1 cellular context compared by ENCODE assay signal in the genomic region with DNA sequence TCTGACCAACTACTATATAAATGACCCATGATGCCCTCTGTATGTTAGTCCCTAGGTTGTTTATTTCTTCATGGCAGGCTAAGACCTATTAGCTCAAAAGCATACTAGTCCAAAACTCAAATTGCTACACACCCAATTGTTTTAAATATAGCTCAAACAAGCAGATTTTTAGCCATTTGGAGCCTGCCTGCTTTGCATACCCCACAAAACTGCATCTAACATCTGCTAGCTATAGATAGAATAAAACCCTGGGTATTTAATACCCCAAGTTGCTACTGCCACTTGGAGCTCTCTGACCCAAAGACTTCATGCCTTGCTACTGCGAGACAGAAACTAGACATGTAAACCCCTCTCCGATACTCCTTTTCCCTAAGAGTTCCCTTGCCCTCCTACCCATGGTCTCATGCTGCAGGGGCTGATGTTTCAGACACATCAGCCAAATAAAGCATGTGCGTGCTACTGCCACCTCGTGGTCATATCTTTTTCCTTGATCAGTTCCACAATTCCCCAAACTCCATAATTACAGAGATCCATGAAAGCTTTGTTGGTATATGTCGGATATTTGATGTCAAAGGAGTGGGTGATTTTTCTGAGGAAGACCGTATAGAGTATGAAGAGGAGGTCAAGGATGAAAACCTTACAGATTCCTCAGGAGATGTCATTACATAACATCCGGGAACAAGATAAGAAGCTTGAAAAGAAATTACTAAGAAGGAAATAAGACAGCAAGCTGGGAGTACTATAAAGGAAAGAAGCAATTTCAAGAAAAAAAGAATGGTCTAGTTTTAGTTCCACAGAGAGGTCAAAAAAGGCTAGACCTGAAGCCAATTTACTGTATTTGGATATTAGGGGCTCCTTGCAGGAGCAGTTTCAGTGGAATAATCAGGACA.
TF ChIP-seq lines count a peak whose summit lies in the region.

No MANE protein-coding gene starts in this region.

TF ChIP-seq in K562, 482 proteins besides CTCF, POLR2A, EP300 and RAD21 (continued from another document):
- TF ChIP-seq ZNF512 (tag; IDR thresholded peaks at IDR 0.05): peak; percentile 40; the same call in 1 of the 2 replicates
- TF ChIP-seq, protein P1, sequence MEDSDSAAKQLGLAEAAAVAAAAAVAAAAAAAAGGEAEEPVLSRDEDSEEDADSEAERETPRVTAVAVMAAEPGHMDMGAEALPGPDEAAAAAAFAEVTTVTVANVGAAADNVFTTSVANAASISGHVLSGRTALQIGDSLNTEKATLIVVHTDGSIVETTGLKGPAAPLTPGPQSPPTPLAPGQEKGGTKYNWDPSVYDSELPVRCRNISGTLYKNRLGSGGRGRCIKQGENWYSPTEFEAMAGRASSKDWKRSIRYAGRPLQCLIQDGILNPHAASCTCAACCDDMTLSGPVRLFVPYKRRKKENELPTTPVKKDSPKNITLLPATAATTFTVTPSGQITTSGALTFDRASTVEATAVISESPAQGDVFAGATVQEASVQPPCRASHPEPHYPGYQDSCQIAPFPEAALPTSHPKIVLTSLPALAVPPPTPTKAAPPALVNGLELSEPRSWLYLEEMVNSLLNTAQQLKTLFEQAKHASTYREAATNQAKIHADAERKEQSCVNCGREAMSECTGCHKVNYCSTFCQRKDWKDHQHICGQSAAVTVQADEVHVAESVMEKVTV (CRISPR knock-in tag; IDR thresholded peaks at IDR 0.05): peak; percentile 52; the same call in 1 of the 2 replicates
- TF ChIP-seq, protein P2, sequence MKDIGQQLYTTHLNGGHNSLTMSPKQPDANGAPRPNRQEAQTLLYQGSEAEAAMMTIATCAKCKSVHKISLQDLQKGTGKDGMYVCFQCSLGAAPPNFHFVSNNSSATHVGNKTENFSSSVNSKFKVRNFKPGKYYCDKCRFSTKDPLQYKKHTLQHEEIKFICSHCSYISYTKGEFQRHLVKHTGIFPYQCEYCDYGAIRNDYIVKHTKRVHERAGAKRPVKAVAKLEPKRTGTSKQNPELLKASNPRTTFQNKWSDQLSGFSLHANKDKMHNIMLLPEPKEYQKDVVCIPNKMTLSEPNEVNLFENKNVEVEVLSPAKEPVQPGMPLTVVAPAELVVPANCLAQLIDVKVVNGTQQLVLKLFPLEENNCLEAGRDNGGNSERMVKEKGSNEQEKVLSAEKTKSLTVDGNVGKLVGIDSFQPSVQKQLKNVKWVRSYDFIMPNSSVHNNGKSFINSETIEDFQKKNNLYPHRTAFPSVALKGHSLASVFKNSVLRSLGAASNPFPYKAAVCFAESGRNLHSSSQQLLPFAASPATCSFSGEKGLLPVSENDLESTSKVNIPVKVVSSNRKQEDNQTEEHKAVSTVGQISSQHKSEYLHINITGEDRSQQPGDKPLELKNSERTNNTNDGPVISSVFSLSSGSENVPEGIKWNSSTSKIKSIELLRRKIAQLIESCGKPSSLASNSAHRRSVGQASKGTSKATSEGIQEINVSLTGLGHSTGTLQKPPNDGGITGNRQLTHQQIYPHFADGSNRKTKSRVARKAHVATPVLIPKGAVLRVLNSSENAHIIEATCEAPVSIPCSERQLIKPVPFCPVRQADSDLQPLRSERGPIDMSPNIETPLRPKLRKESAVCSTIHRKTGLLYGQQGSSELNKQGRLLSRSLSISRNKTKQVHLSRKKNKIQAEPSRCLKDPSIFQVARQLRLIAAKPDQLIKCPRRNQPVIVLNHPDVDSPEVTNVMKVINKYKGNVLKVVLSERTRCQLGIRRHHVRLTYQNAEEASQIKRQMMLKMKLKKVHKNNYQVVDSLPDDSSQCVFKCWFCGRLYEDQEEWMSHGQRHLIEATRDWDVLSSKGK (CRISPR knock-in tag; IDR thresholded peaks at IDR 0.05): no peak
- TF ChIP-seq, protein P3, sequence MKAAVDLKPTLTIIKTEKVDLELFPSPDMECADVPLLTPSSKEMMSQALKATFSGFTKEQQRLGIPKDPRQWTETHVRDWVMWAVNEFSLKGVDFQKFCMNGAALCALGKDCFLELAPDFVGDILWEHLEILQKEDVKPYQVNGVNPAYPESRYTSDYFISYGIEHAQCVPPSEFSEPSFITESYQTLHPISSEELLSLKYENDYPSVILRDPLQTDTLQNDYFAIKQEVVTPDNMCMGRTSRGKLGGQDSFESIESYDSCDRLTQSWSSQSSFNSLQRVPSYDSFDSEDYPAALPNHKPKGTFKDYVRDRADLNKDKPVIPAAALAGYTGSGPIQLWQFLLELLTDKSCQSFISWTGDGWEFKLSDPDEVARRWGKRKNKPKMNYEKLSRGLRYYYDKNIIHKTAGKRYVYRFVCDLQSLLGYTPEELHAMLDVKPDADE (conservative IDR thresholded peaks at IDR 0.05; ENCODE audit: control insufficient read depth, low read depth, low read length): no peak
TF ChIP-seq in K562: peak in this region for 4.
